1 cellular context compared by ENCODE assay signal in genomic region chr3:186988806-186989205, GRCh38.
TF ChIP-seq lines count a peak whose summit lies in the region.

No MANE protein-coding gene starts in this region.

TF ChIP-seq in GM23338, 12 proteins besides CTCF, POLR2A, EP300 and RAD21 (continued from another document):
- TF ChIP-seq, protein P1, sequence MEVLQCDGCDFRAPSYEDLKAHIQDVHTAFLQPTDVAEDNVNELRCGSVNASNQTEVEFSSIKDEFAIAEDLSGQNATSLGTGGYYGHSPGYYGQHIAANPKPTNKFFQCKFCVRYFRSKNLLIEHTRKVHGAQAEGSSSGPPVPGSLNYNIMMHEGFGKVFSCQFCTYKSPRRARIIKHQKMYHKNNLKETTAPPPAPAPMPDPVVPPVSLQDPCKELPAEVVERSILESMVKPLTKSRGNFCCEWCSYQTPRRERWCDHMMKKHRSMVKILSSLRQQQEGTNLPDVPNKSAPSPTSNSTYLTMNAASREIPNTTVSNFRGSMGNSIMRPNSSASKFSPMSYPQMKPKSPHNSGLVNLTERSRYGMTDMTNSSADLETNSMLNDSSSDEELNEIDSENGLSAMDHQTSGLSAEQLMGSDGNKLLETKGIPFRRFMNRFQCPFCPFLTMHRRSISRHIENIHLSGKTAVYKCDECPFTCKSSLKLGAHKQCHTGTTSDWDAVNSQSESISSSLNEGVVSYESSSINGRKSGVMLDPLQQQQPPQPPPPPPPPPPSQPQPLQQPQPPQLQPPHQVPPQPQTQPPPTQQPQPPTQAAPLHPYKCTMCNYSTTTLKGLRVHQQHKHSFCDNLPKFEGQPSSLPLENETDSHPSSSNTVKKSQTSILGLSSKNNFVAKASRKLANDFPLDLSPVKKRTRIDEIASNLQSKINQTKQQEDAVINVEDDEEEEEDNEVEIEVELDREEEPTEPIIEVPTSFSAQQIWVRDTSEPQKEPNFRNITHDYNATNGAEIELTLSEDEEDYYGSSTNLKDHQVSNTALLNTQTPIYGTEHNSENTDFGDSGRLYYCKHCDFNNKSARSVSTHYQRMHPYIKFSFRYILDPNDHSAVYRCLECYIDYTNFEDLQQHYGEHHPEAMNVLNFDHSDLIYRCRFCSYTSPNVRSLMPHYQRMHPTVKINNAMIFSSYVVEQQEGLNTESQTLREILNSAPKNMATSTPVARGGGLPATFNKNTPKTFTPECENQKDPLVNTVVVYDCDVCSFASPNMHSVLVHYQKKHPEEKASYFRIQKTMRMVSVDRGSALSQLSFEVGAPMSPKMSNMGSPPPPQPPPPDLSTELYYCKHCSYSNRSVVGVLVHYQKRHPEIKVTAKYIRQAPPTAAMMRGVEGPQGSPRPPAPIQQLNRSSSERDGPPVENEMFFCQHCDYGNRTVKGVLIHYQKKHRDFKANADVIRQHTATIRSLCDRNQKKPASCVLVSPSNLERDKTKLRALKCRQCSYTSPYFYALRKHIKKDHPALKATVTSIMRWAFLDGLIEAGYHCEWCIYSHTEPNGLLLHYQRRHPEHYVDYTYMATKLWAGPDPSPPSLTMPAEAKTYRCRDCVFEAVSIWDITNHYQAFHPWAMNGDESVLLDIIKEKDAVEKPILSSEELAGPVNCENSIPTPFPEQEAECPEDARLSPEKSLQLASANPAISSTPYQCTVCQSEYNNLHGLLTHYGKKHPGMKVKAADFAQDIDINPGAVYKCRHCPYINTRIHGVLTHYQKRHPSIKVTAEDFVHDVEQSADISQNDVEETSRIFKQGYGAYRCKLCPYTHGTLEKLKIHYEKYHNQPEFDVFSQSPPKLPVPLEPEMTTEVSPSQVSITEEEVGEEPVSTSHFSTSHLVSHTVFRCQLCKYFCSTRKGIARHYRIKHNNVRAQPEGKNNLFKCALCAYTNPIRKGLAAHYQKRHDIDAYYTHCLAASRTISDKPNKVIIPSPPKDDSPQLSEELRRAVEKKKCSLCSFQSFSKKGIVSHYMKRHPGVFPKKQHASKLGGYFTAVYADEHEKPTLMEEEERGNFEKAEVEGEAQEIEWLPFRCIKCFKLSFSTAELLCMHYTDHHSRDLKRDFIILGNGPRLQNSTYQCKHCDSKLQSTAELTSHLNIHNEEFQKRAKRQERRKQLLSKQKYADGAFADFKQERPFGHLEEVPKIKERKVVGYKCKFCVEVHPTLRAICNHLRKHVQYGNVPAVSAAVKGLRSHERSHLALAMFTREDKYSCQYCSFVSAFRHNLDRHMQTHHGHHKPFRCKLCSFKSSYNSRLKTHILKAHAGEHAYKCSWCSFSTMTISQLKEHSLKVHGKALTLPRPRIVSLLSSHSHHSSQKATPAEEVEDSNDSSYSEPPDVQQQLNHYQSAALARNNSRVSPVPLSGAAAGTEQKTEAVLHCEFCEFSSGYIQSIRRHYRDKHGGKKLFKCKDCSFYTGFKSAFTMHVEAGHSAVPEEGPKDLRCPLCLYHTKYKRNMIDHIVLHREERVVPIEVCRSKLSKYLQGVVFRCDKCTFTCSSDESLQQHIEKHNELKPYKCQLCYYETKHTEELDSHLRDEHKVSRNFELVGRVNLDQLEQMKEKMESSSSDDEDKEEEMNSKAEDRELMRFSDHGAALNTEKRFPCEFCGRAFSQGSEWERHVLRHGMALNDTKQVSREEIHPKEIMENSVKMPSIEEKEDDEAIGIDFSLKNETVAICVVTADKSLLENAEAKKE (CRISPR knock-in tag; IDR thresholded peaks at IDR 0.05) = no peak
- no peak for TF ChIP-seq CREB1 (CRISPR knock-in tag; IDR thresholded peaks at IDR 0.05; ENCODE audit: low read depth)
